In the genomic region with DNA sequence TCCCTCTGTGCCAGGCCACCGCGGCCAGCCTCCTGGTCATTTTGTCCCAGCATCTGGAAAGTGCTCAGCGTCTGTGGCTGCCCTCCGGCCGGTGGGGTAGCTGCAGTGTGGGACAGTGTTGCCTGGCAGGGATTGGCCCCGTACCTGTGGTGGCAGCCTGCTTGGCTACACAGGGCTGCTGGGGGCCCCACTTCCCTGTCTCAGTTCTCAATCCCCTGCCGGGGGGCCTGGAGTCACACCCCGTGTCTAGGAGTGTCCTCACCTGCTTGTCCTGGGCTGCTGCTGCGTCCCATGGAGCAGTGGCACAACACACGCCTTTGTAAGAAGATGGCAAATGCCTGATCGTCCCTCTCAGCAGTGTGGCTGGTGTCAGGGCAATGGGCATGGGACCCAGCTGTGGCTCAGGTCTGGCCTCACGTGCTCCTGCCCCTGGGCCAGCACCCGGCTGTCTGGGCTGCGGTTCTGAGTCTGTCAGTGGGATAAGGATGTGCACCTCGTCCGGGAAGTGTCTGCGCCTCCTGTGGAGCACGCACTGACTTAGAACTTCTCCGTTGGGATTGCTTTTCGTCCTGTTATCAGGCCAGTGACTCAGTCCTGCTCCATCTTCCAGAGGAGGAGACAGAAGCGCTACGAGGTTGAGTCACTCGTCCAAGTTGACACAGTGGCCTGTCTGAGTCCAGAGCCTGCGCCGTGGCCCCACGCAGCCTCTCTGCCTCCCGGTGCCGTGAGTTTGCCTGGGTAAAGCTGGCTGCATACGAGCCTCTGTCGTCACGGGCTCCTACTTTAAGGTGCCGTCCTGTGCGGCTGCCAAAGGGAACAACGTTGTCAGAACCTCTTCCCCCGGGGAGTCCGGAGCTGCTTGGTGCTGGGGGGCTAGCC, we compare ENCODE assay signal across 13 cellular contexts. TPM values are rescaled to one million over a fixed set of nuclear protein-coding genes. Genes with fewer than 3 reads are reported as not detected.
DNase-seq lines count a peak whose midpoint lies in the region; ATAC-seq and TF ChIP-seq lines count a peak whose summit lies in the region.
"Had no signal": no experiment of that assay in that cellular context is flagged by ENCODE, and none has a peak within 500 bp of the region (broad histone marks: within the 10 kb centered on the region; RNA-seq: fewer than 3 reads in every experiment).

No MANE protein-coding gene starts in this region.

- no peaks in the 10 kb centered on the region for H3K36me3 Mint-ChIP-seq in HFFc6 (ENCODE audit: low read depth)

- WGBS in IMR-90 (ENCODE audit: extremely low coverage in 2 of 2, insufficient read length in 1 of 2), 2 experiments = 64% methylated on average over 25 of the region's 36 CpGs; no CpG with 5 or more reads in 1 of the 2 experiments
- WGBS in mesodermal cell (ENCODE audit: insufficient coverage in 2 of 2), 2 experiments = 89% methylated on average over 32 to 36 of the region's 36 CpGs

- no peak overlapping the region for H3K4ac ChIP-seq in IMR-90 (ENCODE audit: low read depth, low read length)

- H2AFZ ChIP-seq in IMR-90 (replicated peaks; ENCODE audit: low read length, poor library complexity) = peak overlapping the region; percentile 18

- peaks cover 2% of the 10 kb centered on the region; the same call in 1 of the 2 replicates for H3K4me1 ChIP-seq in IMR-90 (ENCODE audit: control insufficient read depth, insufficient read depth, low read length)
- H3K4me1 ChIP-seq in mesodermal cell (ENCODE audit: control insufficient read depth, insufficient read depth, low read length, poor library complexity, severe bottlenecking) = peaks cover 12% of the 10 kb centered on the region
- H3K4me1 ChIP-seq: BLaER1 treated with 17β-estradiol and CSF1 and Interleukin-3, amounts not matched to agents 10 nM and 100 nM had no signal

- no peak overlapping the region for H3K27ac ChIP-seq in IMR-90 (ENCODE audit: insufficient read depth, low read length)
- H3K27ac ChIP-seq in mesodermal cell (ENCODE audit: low read depth, low read length, severe bottlenecking) = peak overlapping the region; percentile 25
- H3K27ac ChIP-seq: BLaER1 treated with 17β-estradiol and CSF1 and Interleukin-3, amounts not matched to agents 10 nM and 100 nM had no signal

- POLR2A ChIA-PET in IMR-90 (lab: Charles Lee; ENCODE audit: unreplicated experiment) = no interaction called here

- no peak overlapping the region for H3K9ac ChIP-seq in IMR-90 (ENCODE audit: low read depth, low read length)
- H3K9ac ChIP-seq: BLaER1 treated with 17β-estradiol and CSF1 and Interleukin-3, amounts not matched to agents 10 nM and 100 nM had no signal

- H3K4me3 Mint-ChIP-seq in HFFc6 = no peak overlapping the region

- H3K4me2 ChIP-seq in IMR-90 (ENCODE audit: low read depth, low read length) = no peak overlapping the region
- H3K4me2 ChIP-seq: BLaER1 treated with 17β-estradiol and CSF1 and Interleukin-3, amounts not matched to agents 10 nM and 100 nM had no signal

- peak overlapping the region; percentile 18; the same call in 1 of the 2 replicates for H2AK5ac ChIP-seq in IMR-90 (ENCODE audit: low read depth, low read length)

- no peak overlapping the region for H3K14ac ChIP-seq in IMR-90 (replicated peaks; ENCODE audit: low read depth, low read length)

- H3K18ac ChIP-seq in IMR-90 (ENCODE audit: low read depth, low read length) = no peak overlapping the region

- no peaks in the 10 kb centered on the region for H3K79me1 ChIP-seq in IMR-90 (ENCODE audit: low read depth in 1 of 2, low read length in 2 of 2)

- BruUV-seq in IMR-90 (replicated peaks; lab: Mats Ljungman, UMichigan) = no TSS peak

- H4K8ac ChIP-seq in IMR-90 (ENCODE audit: low read depth in 2 of 2, low read length in 2 of 2) = no peak overlapping the region

- peaks cover 18% of the 10 kb centered on the region; the same call in 1 of the 2 replicates for H3K27me3 ChIP-seq in IMR-90 (ENCODE audit: control insufficient read depth, insufficient read depth, low read length)
- H3K27me3 ChIP-seq: BLaER1 treated with 17β-estradiol and CSF1 and Interleukin-3, amounts not matched to agents 10 nM and 100 nM had no signal

- H3K9me3 ChIP-seq in IMR-90 (ENCODE audit: control insufficient read depth, insufficient read depth, low read length) (no peaks in the 10 kb centered on the region), mesodermal cell (ENCODE audit: control insufficient read depth, low read length) (no peaks in the 10 kb centered on the region)

- in situ Hi-C loops in ACHN (cut with HindIII; ENCODE audit: low pct_ligation_motif_present, low pct_unique_long_range_greater_than_20kb, low sequenced_read_pairs) (no loop called here), IMR-90 (cut with MboI; ENCODE audit: low sequenced_read_pairs) (no loop called here)

- no peak overlapping the region for H4K5ac ChIP-seq in IMR-90 (ENCODE audit: low read depth, low read length)

- H2AK9ac ChIP-seq in IMR-90 (replicated peaks; ENCODE audit: low read depth, low read length, poor library complexity) = no peak overlapping the region

- H3K4me1 Mint-ChIP-seq in HFFc6 (ENCODE audit: low read depth) = no peaks in the 10 kb centered on the region

- H3K27ac Mint-ChIP-seq in HFFc6 = no peak overlapping the region

- no peak for TF ChIP-seq POLR2A in IMR-90 (IDR thresholded peaks at IDR 0.05; ENCODE audit: low read depth, low read length)

- H2BK20ac ChIP-seq in IMR-90 (ENCODE audit: low read depth, low read length) = no peak overlapping the region

- no peak overlapping the region for H2BK15ac ChIP-seq in IMR-90 (ENCODE audit: low read depth, low read length)

- CTCF ChIA-PET in IMR-90 (lab: Yijun Ruan, JAX) = no interaction called here

- dilution Hi-C loops in IMR-90 (cut with HindIII; ENCODE audit: low sequenced_read_pairs, unreplicated experiment) = no loop called here

- H2BK5ac ChIP-seq in IMR-90 (ENCODE audit: low read depth, low read length, poor library complexity, severe bottlenecking) = no peak overlapping the region

- intact Hi-C loops in IMR-90 (cut with micrococcal nuclease) = no loop called here

- no peak for TF ChIP-seq RAD21 in IMR-90 (IDR thresholded peaks at IDR 0.05; ENCODE audit: low read length)

- H3K23ac ChIP-seq in IMR-90 (ENCODE audit: low read depth, low read length) = no peak overlapping the region

- no peak overlapping the region for H3K56ac ChIP-seq in IMR-90 (ENCODE audit: extremely low read depth, insufficient read depth, low read length)

- H4K91ac ChIP-seq in IMR-90 (ENCODE audit: insufficient read depth, low read depth, low read length) = no peak overlapping the region; the same call in 1 of the 2 replicates

- H3K4me3 ChIP-seq in IMR-90 (ENCODE audit: insufficient read depth, low read depth, low read length) (no peak overlapping the region), cardiac fibroblast (replicated peaks in 1 of 2; ENCODE audit: low read depth in 2 of 2, low read length in 2 of 2) (no peak overlapping the region), mesodermal cell (ENCODE audit: extremely low read depth, insufficient read depth, low read length, poor library complexity, severe bottlenecking) (no peak overlapping the region), foreskin fibroblast (ENCODE audit: low read depth in 1 of 2, low read length in 2 of 2) (no peak overlapping the region)
- H3K4me3 ChIP-seq: BLaER1 treated with 17β-estradiol and CSF1 and Interleukin-3, amounts not matched to agents 10 nM and 100 nM had no signal

- H2BK120ac ChIP-seq in IMR-90 (ENCODE audit: low read depth, low read length) = no peak overlapping the region

- DNase-seq in ACHN (peak; percentile 72), IMR-90 (peak; percentile 81), cardiac fibroblast (ENCODE audit: low read depth in 2 of 2) (peak; percentile 77 to 94), HFFc6 (no peak), foreskin fibroblast (no peak), GM20000 (ENCODE audit: low spot score) (no peak)
- DNase-seq: activated naive CD4-positive, alpha-beta T cell treated with Interleukin-2 at 50 U/mL for 16 hours; effector memory CD4-positive, alpha-beta T cell; NCI-H1092 treated with DMSO at 0.1 percent for 48 hours; nucleus accumbens had no signal

- TF ChIP-seq CTCF in IMR-90 (conservative IDR thresholded peaks at IDR 0.05; ENCODE audit: low read depth, low read length) (no peak), cardiac fibroblast (IDR thresholded peaks at IDR 0.05; ENCODE audit: low read depth, low read length) (no peak), HFFc6 (IDR thresholded peaks at IDR 0.05) (no peak), foreskin fibroblast (IDR thresholded peaks at IDR 0.05; ENCODE audit: low read depth, low read length) (no peak), GM20000 (IDR thresholded peaks at IDR 0.05; ENCODE audit: extremely low read depth, missing control alignments) (no peak)

- no peaks in the 10 kb centered on the region for H4K20me1 ChIP-seq in IMR-90 (ENCODE audit: insufficient read depth, low read length)
- H4K20me1 ChIP-seq: BLaER1 treated with 17β-estradiol and CSF1 and Interleukin-3, amounts not matched to agents 10 nM and 100 nM had no signal

- ATAC-seq in IMR-90 (ENCODE audit: low read depth) (peak; percentile 98), HG03460 (IDR thresholded peaks at IDR 0.05; ENCODE audit: unreplicated experiment) (no peak)

- no peaks in the 10 kb centered on the region for H3K9me3 Mint-ChIP-seq in HFFc6

- H3K36me3 ChIP-seq in IMR-90 (ENCODE audit: control insufficient read depth, insufficient read depth, low read length) (no peaks in the 10 kb centered on the region), mesodermal cell (ENCODE audit: control insufficient read depth, insufficient read depth, low read length) (no peaks in the 10 kb centered on the region)
- H3K36me3 ChIP-seq: BLaER1 treated with 17β-estradiol and CSF1 and Interleukin-3, amounts not matched to agents 10 nM and 100 nM had no signal

- H3K27me3 Mint-ChIP-seq in HFFc6 (ENCODE audit: insufficient read depth) = peaks cover 31% of the 10 kb centered on the region

- no peaks in the 10 kb centered on the region for H3K9me1 ChIP-seq in IMR-90 (ENCODE audit: insufficient read depth, low read length)

TF ChIP-seq in IMR-90, 13 proteins besides CTCF, POLR2A, EP300 and RAD21 (continues in another document):
- TF ChIP-seq, protein P1, sequence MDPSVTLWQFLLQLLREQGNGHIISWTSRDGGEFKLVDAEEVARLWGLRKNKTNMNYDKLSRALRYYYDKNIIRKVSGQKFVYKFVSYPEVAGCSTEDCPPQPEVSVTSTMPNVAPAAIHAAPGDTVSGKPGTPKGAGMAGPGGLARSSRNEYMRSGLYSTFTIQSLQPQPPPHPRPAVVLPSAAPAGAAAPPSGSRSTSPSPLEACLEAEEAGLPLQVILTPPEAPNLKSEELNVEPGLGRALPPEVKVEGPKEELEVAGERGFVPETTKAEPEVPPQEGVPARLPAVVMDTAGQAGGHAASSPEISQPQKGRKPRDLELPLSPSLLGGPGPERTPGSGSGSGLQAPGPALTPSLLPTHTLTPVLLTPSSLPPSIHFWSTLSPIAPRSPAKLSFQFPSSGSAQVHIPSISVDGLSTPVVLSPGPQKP (IDR thresholded peaks at IDR 0.05; ENCODE audit: borderline replicate concordance, low read depth, low read length) = no peak
- TF ChIP-seq RFX5 (IDR thresholded peaks at IDR 0.05; ENCODE audit: low read depth, low read length) = no peak

RNA-seq across cellular contexts. Expression of gene CRYAA, which starts 41.0 kb away (rescaled TPM):
- total RNA-seq in IMR-90 (2012; rRNA removed) = not detected in 2 replicates
- polyA plus RNA-seq in IMR-90 (2012; rRNA removed) = not detected in 2 replicates
- not detected in 2 replicates for polyA plus RNA-seq in IMR-90 (2012; cell fraction: cytosol; rRNA removed)
- polyA plus RNA-seq in IMR-90 (2012; cell fraction: nucleus; rRNA removed; ENCODE audit: low replicate concordance) = not detected in 2 replicates
- not detected for polyA plus RNA-seq in mesodermal cell (2013, experiment 1 of 2)
- polyA plus RNA-seq in mesodermal cell (2013, experiment 2 of 2) = not detected
- total RNA-seq in HFFc6 (2021; fragmentation: NEBNext Ultra II Directional; extraction: Animal tissue kit (Norgen Biotek cat#: 25700)) = not detected

Comparison
In these comparisons a context has a peak if more than half of its experiments do, and no peak if none do; other contexts are left out.
1. DNase-seq: peak in ACHN (single experiment), IMR-90 (single experiment) and cardiac fibroblast (2 of 2); none in HFFc6 (single experiment), foreskin fibroblast (0 of 2) and GM20000 (single experiment).